Comparison of ENCODE assay signal across 9 cellular contexts in the genomic region with DNA sequence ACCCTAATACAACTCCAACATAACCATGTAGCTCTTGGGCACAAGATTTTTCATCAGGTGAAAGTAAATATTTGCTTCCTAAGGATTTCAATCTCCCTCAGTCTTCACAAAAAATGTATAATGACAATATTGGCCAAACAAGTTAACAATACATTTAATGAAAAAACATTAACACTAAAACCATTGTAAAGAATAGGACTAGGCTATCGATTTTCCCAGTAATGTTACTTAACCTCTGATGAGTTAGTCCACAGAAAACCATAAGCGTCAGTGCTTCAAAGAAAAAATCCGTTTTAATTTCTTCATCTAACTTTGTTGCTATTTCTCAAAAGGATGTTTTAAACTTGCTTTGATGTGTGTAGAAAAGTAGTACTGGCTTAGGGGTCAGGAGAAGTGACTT. TPM values are rescaled to one million over a fixed set of nuclear protein-coding genes. Genes with fewer than 3 reads are reported as not detected.
DNase-seq lines count a peak whose midpoint lies in the region; ATAC-seq, FAIRE-seq and TF ChIP-seq lines count a peak whose summit lies in the region.
"Had no signal": no experiment of that assay in that cellular context is flagged by ENCODE, and none has a peak within 500 bp of the region (broad histone marks: within the 10 kb centered on the region; RNA-seq: fewer than 3 reads in every experiment).

No MANE protein-coding gene starts in this region.

- H3K27ac ChIP-seq in A673 (ENCODE audit: low read depth, low read length, poor library complexity, severe bottlenecking) = peak overlapping the region; percentile 93
- 0 out of 2 replicates have a peak overlapping the region, but pooled peaks have one; percentile 98 for H3K27ac ChIP-seq in KMS-11

- no peaks in the 10 kb centered on the region for H4K20me1 ChIP-seq in KMS-11 (ENCODE audit: insufficient read depth)

- H3K27ac Mint-ChIP-seq in naive B cell = peak overlapping the region in 4 of 6 donors; percentile 35 to 96 (median 91)

- ATAC-seq in naive B cell (ENCODE audit: low read depth in 2 of 2) = no peak

- no peaks in the 10 kb centered on the region for H3K36me3 ChIP-seq in A673 (ENCODE audit: insufficient read depth, low read length, poor library complexity, severe bottlenecking)
- no peaks in the 10 kb centered on the region for H3K36me3 ChIP-seq in KMS-11 (ENCODE audit: insufficient read depth)
- no peaks in the 10 kb centered on the region for H3K36me3 ChIP-seq in bronchial epithelial cell (ENCODE audit: control insufficient read depth, insufficient read depth, low read length)

- FAIRE-seq in bronchial epithelial cell (lab: Jason Lieb, UNC) = no peak
- no peak for FAIRE-seq in frontal cortex (lab: Jason Lieb, UNC)

- CTCF ChIA-PET in A673 (lab: Charles Lee) = no interaction called here

- no peak for TF ChIP-seq CTCF in A673 (conservative IDR thresholded peaks at IDR 0.05; ENCODE audit: low read depth, low read length)
- TF ChIP-seq CTCF in KMS-11 (conservative IDR thresholded peaks at IDR 0.05; ENCODE audit: low read depth, low read length) = no peak
- TF ChIP-seq CTCF in bronchial epithelial cell (IDR thresholded peaks at IDR 0.05; ENCODE audit: insufficient read depth, low read length, severe bottlenecking) = no peak

- peaks cover 15 to 56% (median 17%) of the 10 kb centered on the region in 3 donors for H3K4me1 Mint-ChIP-seq in naive B cell

- H3K4me3 Mint-ChIP-seq in naive B cell = peak overlapping the region in 6 of 8 donors; percentile 95 to 99 (median 98)

- H2AFZ ChIP-seq in KMS-11 (ENCODE audit: low read depth) = peak overlapping the region; percentile 93

- no peak for DNase-seq in A673 (ENCODE audit: low spot score)
- peak; percentile 12 for DNase-seq in bronchial epithelial cell (ENCODE audit: low read depth)
- no peak for DNase-seq in naive B cell
- DNase-seq in T1000 (lab: John Stamatoyannopoulos, UW) = no peak
- DNase-seq in NCI-H128 (lab: John Stamatoyannopoulos, UW; ENCODE audit: unreplicated experiment) = no peak
- DNase-seq in head of caudate nucleus = no peak
- no peak for DNase-seq in frontal cortex (ENCODE audit: low spot score in 2 of 2)
- DNase-seq: stimulated activated CD4-positive, alpha-beta T cell treated with anti-CD3 and anti-CD28 coated beads, Interleukin-4, amount 100 ng/mL, for 1 hour had no signal

- POLR2A ChIA-PET in A673 (lab: Charles Lee; ENCODE audit: low non-redundant PET) = no interaction called here

- peak overlapping the region; percentile 74 for H3K4me2 ChIP-seq in KMS-11

- TSS peak; percentile 37 for BruUV-seq in A673 (replicated peaks; lab: Mats Ljungman, UMichigan)

- H3K9me3 ChIP-seq in A673 (ENCODE audit: low read depth, low read length, poor library complexity, severe bottlenecking) = no peaks in the 10 kb centered on the region

- peak overlapping the region; percentile 72 for H3K4me3 ChIP-seq in A673 (ENCODE audit: low read depth, low read length, poor library complexity, severe bottlenecking)
- H3K4me3 ChIP-seq in KMS-11 (IDR thresholded peaks at IDR 0.05; ENCODE audit: insufficient read depth, low read depth, low read length) = no peak overlapping the region
- H3K4me3 ChIP-seq in bronchial epithelial cell (ENCODE audit: low read depth, low read length) = peak overlapping the region; percentile 56

- H3K27me3 Mint-ChIP-seq in naive B cell = no peaks in the 10 kb centered on the region

- intact Hi-C loops in A673 (cut with micrococcal nuclease; ENCODE audit: unreplicated experiment) (no loop called here), head of caudate nucleus (cut with DNase I) (loop anchor here (5.0 kb wide), 1 partner anchor 85 kb away; no protein-coding TSS in a partner anchor)

- no peak overlapping the region for H3K9ac ChIP-seq in KMS-11

- H3K9me3 Mint-ChIP-seq in naive B cell = no peaks in the 10 kb centered on the region

- H3K27me3 ChIP-seq in A673 (replicated peaks; ENCODE audit: insufficient read depth, low read depth, low read length, poor library complexity) (no peaks in the 10 kb centered on the region), KMS-11 (ENCODE audit: insufficient read depth, low read depth) (no peaks in the 10 kb centered on the region), bronchial epithelial cell (ENCODE audit: control insufficient read depth, insufficient read depth, low read length) (no peaks in the 10 kb centered on the region)

- 0 out of 2 replicates have a peak, but pooled peaks cover 3% of the 10 kb centered on the region for H3K79me2 ChIP-seq in KMS-11 (ENCODE audit: insufficient read depth, low read depth)

- H3K4me1 ChIP-seq in A673 (ENCODE audit: insufficient read depth, low read length, poor library complexity, severe bottlenecking) (peaks cover 5% of the 10 kb centered on the region), KMS-11 (ENCODE audit: low read depth, poor library complexity, severe bottlenecking) (peaks cover 17% of the 10 kb centered on the region)

- H3K36me3 Mint-ChIP-seq in naive B cell = peaks cover 12 to 16% of the 10 kb centered on the region in 2 donors

RNA-seq across cellular contexts. Expression of gene ZNF33B, which starts 1.2 kb away (rescaled TPM):
- 15.7 and 18.3 TPM in 2 replicates for total RNA-seq in A673 (2021)
- total RNA-seq in bronchial epithelial cell = 11.5 and 22.6 TPM in 2 replicates
- 10 to 100 TPM in 5 of 6 donors, 1 to 10 TPM in 1; 7.8 to 19.6 (median 12.3) TPM for polyA plus RNA-seq in naive B cell (ENCODE audit: low read depth in 6 of 6)
- total RNA-seq in frontal cortex = 32.2 TPM
